ENCODE assay signal across 29 cellular contexts in genomic region chr12:40055776-40056175, GRCh38.
"Had no signal": no experiment of that assay in that cellular context is flagged by ENCODE, and none has a peak within 500 bp of the region (broad histone marks: within the 10 kb centered on the region; RNA-seq: fewer than 3 reads in every experiment).

No MANE protein-coding gene starts in this region.

- H3K27ac ChIP-seq: ascending aorta, epithelial cell of prostate had no signal

- H3K36me3 ChIP-seq: ascending aorta, heart left ventricle had no signal

- ATAC-seq: activated CD4-positive, alpha-beta T cell treated with anti-CD3 and anti-CD28 coated beads for 36 hours; activated CD8-positive, alpha-beta memory T cell treated with anti-CD3 and anti-CD28 coated beads, Interleukin-2, amount 10 ng/mL, durations not matched to agents 7 days and 5 days; activated CD8-positive, alpha-beta T cell treated with anti-CD3 and anti-CD28 coated beads, Interleukin-2, amount 10 ng/mL, durations not matched to agents 7 days and 5 days; activated naive CD4-positive, alpha-beta T cell treated with anti-CD3 and anti-CD28 coated beads, Interleukin-2, amount 50 U/mL, for 72 hours; effector memory CD8-positive, alpha-beta T cell had no signal

- H3K4me3 ChIP-seq: ascending aorta had no signal

- H3K9me3 ChIP-seq: ascending aorta, heart left ventricle had no signal

- H3K27me3 ChIP-seq: ascending aorta, heart left ventricle had no signal

- DNase-seq: activated CD4-positive, alpha-beta memory T cell treated with anti-CD3 and anti-CD28 coated beads for 36 hours; activated CD4-positive, alpha-beta T cell treated with anti-CD3 and anti-CD28 coated beads for 36 hours; activated CD4-positive, alpha-beta T cell treated with anti-CD3 and anti-CD28 coated beads, Interleukin-2, amount 10 ng/mL, durations not matched to agents 24 days and 14 days; activated CD4-positive, CD25-positive, alpha-beta regulatory T cell; activated CD4-positive, CD25-positive, alpha-beta regulatory T cell treated with anti-CD3 and anti-CD28 coated beads, Interleukin-2, amount 50 U/mL, for 72 hours; activated CD8-positive, alpha-beta memory T cell treated with anti-CD3 and anti-CD28 coated beads, Interleukin-2, amount 10 ng/mL, durations not matched to agents 7 days and 5 days; activated CD8-positive, alpha-beta memory T cell treated with anti-CD3 and anti-CD28 coated beads, Interleukin-2, amount 50 U/mL, for 4 hours; activated CD8-positive, alpha-beta T cell treated with anti-CD3 and anti-CD28 coated beads, Interleukin-2, amount 10 ng/mL, durations not matched to agents 7 days and 5 days; activated effector memory CD4-positive, alpha-beta T cell treated with anti-CD3 and anti-CD28 coated beads, Interleukin-2, amount 50 U/mL, for 16 hours; activated naive CD4-positive, alpha-beta T cell; activated naive CD4-positive, alpha-beta T cell treated with anti-CD3 and anti-CD28 coated beads, Interleukin-2, amount 10 ng/mL, durations not matched to agents 7 days and 5 days; activated naive CD8-positive, alpha-beta T cell treated with anti-CD3 and anti-CD28 coated beads, Interleukin-2, amount 10 ng/mL, durations not matched to agents 7 days and 5 days; activated T-cell treated with anti-CD3 and anti-CD28 coated beads, Interleukin-2, amount 50 U/mL, for 1 hour; activated T-cell treated with anti-CD3 and anti-CD28 coated beads, Interleukin-2, amount 50 U/mL, for 48 hours; cortex of kidney; dermis blood vessel endothelial cell; effector CD4-positive, alpha-beta T cell; effector memory CD8-positive, alpha-beta T cell; foreskin fibroblast; glutamatergic neuron; heart left ventricle; T-helper 2 cell had no signal

- H3K4me1 ChIP-seq: ascending aorta had no signal

- FAIRE-seq: bronchial epithelial cell, endometrium, endothelial cell of umbilical vein, frontal cortex had no signal
